ENCODE assay signal across 8 cellular contexts in genomic region chr9:107489144-107489673, GRCh38. TPM values are rescaled to one million over a fixed set of nuclear protein-coding genes. Genes with fewer than 3 reads are reported as not detected.
DNase-seq lines count a peak whose midpoint lies in the region; ATAC-seq, FAIRE-seq and TF ChIP-seq lines count a peak whose summit lies in the region.

No MANE protein-coding gene starts in this region.

- DNase-seq in K562 (ENCODE audit: extremely low read depth in 1 of 4, low spot score in 3 of 4) (no peak), lung (ENCODE audit: low spot score) (no peak), NAMALWA (ENCODE audit: low spot score) (no peak)
- DNase-seq in stimulated activated CD4-positive, alpha-beta T cell treated with anti-CD3 and anti-CD28 coated beads, Interleukin-4, amount 100 ng/mL, for 4 hours = no peak

- TF ChIP-seq CTCF in K562 (IDR thresholded peaks at IDR 0.05 in 2 of 3, conservative IDR thresholded peaks at IDR 0.05 in 1 of 3; ENCODE audit: insufficient read depth in 2 of 3, low read depth in 1 of 3, low read length in 3 of 3) (no peak), lung (IDR thresholded peaks at IDR 0.05; ENCODE audit: control extremely low read depth, extremely low read depth) (no peak)

- peaks cover 27% of the 10 kb centered on the region for H4K20me1 ChIP-seq in BLaER1
- no peaks in the 10 kb centered on the region; the same call in 1 of the 2 replicates for H4K20me1 ChIP-seq in K562 (replicated peaks; ENCODE audit: control insufficient read depth, insufficient read depth, low read length)

- CTCF ChIA-PET in K562 (lab: Yijun Ruan, JAX; ENCODE audit: low intra/inter-chr PET ratio) = no interaction called here

- H3K4me3 ChIP-seq in BLaER1 (peak overlapping the region; percentile 70), K562 (peak overlapping the region; percentile 50), lung (peak overlapping the region; percentile 90), urinary bladder (ENCODE audit: low read depth, low read length) (peak overlapping the region; percentile 72)

- ATAC-seq in GM19455 (IDR thresholded peaks at IDR 0.05; ENCODE audit: unreplicated experiment) (peak; percentile 44), HG03469 (IDR thresholded peaks at IDR 0.05; ENCODE audit: unreplicated experiment) (peak; percentile 12), K562 (peak; percentile 79), lung (ENCODE audit: insufficient read depth, low FRiP score) (peak; percentile 23)

- in situ Hi-C loops in K562 (cut with MboI) = no loop called here

- H3K9me3 ChIP-seq in BLaER1 = peaks cover 8% of the 10 kb centered on the region
- H3K9me3 ChIP-seq in K562 (replicated peaks; ENCODE audit: control insufficient read depth, insufficient read depth, low read depth, low read length) = no peaks in the 10 kb centered on the region
- peaks cover 0 to 4% of the 10 kb centered on the region in 2 donors for H3K9me3 ChIP-seq in lung (ENCODE audit: control insufficient read depth in 2 of 2, insufficient read depth in 1 of 2, low read length in 1 of 2)

- intact Hi-C loops in K562 (cut with micrococcal nuclease) = loop anchor here (10.0 kb wide), 2 partner anchors 386 to 946 kb away; no protein-coding TSS in a partner anchor

- peak overlapping the region; percentile 86 for H2AFZ ChIP-seq in K562 (ENCODE audit: low read depth, low read length)

- H3K9me1 ChIP-seq in K562 (ENCODE audit: control insufficient read depth, insufficient read depth, low read length) = no peaks in the 10 kb centered on the region

- H3K4me1 ChIP-seq in BLaER1 (peaks cover 29% of the 10 kb centered on the region), K562 (replicated peaks in 1 of 2; ENCODE audit: control insufficient read depth in 2 of 2, insufficient read depth in 2 of 2, low read length in 2 of 2) (peaks cover 0 to 24% of the 10 kb centered on the region in 2 experiments; a peak in 3 of 5 replicates), lung (ENCODE audit: control insufficient read depth in 2 of 2, insufficient read depth in 2 of 2, low read length in 2 of 2) (peaks cover 0 to 4% of the 10 kb centered on the region in 2 donors), urinary bladder (ENCODE audit: insufficient read depth) (no peaks in the 10 kb centered on the region)

- no peak for TF ChIP-seq RAD21 in K562 (CRISPR knock-in tag; conservative IDR thresholded peaks at IDR 0.05 in 1 of 2, IDR thresholded peaks at IDR 0.05 in 1 of 2)

- no peaks in the 10 kb centered on the region for H3K79me2 ChIP-seq in K562 (ENCODE audit: control insufficient read depth, insufficient read depth, low read length)

- no peaks in the 10 kb centered on the region for H3K36me3 ChIP-seq in BLaER1
- H3K36me3 ChIP-seq in K562 (ENCODE audit: control insufficient read depth, insufficient read depth, low read length) = no peaks in the 10 kb centered on the region
- H3K36me3 ChIP-seq in lung (ENCODE audit: control insufficient read depth in 2 of 2, insufficient read depth in 2 of 2, low read length in 2 of 2) = peaks cover 0 to 16% of the 10 kb centered on the region in 2 donors
- no peaks in the 10 kb centered on the region for H3K36me3 ChIP-seq in urinary bladder (ENCODE audit: insufficient read depth)

- H3K4me2 ChIP-seq in BLaER1 (peak overlapping the region; percentile 99), K562 (ENCODE audit: insufficient read depth, low read length) (peak overlapping the region; percentile 62)

- POLR2A ChIA-PET in K562 (lab: Yijun Ruan, JAX) = interaction anchor here (0.7 kb wide), 1 partner anchor 623 kb away, joined by 3 read pairs; no protein-coding TSS in a partner anchor

- WGBS in K562 (ENCODE audit: insufficient coverage, low coverage, missing lambda C conversion rate) = 5% methylated on average over 18 of the region's 46 CpGs
- 1% methylated on average over 36 to 46 of the region's 46 CpGs for WGBS in lung, 2 donors
- WGBS in urinary bladder = under 1% methylated on average over 45 of the region's 46 CpGs

- no peak for FAIRE-seq in K562 (lab: Jason Lieb, UNC)

- H3K27ac ChIP-seq in BLaER1 (no peak overlapping the region), K562 (ENCODE audit: extremely low read depth, low read depth, low read length) (no peak overlapping the region), lung (ENCODE audit: low read depth in 1 of 2, low read length in 1 of 2) (peak overlapping the region; percentile 94 to 98), urinary bladder (ENCODE audit: low read depth) (peak overlapping the region; percentile 94)

- TF ChIP-seq EP300 in K562 (IDR thresholded peaks at IDR 0.05; ENCODE audit: low read length) = no peak

- peak overlapping the region; percentile 43 for H3K9ac ChIP-seq in BLaER1
- H3K9ac ChIP-seq in K562 (ENCODE audit: insufficient read depth in 1 of 2, low read depth in 2 of 2, low read length in 2 of 2) = peak overlapping the region in 1 of 2 experiments; percentile 91; a peak in 3 of 4 replicates

- no TSS peak for BruUV-seq in K562 (replicated peaks; lab: Mats Ljungman, UMichigan)

- H3K27me3 ChIP-seq in BLaER1 = peaks cover 72% of the 10 kb centered on the region
- H3K27me3 ChIP-seq in K562 (ENCODE audit: control insufficient read depth in 2 of 2, insufficient read depth in 2 of 2, low read length in 2 of 2) = peaks cover 10 to 29% of the 10 kb centered on the region in 2 experiments; a peak in 4 of 5 replicates
- H3K27me3 ChIP-seq in lung (ENCODE audit: control insufficient read depth, insufficient read depth) = no peaks in the 10 kb centered on the region

- TF ChIP-seq POLR2A in K562 (conservative IDR thresholded peaks at IDR 0.05) = no peak

TF ChIP-seq in K562, 482 proteins besides CTCF, POLR2A, EP300 and RAD21 (continues in another document):
- TF ChIP-seq ZBTB7A (IDR thresholded peaks at IDR 0.05; ENCODE audit: borderline replicate concordance, control insufficient read depth, low read depth, low read length) (peak; percentile 59; the same call in 1 of the 2 replicates), ZNF165 (CRISPR knock-in tag; IDR thresholded peaks at IDR 0.05; ENCODE audit: borderline replicate concordance) (no peak), MTA1 (IDR thresholded peaks at IDR 0.05; ENCODE audit: borderline replicate concordance) (no peak), NR2F6 (CRISPR knock-in tag; IDR thresholded peaks at IDR 0.05) (no peak), ZNF23 (CRISPR knock-in tag; IDR thresholded peaks at IDR 0.05) (no peak), HMGN3 (IDR thresholded peaks at IDR 0.05; ENCODE audit: borderline replicate concordance, extremely low read depth, insufficient read length, low read depth, low read length) (no peak), ETV1 (tag; conservative IDR thresholded peaks at IDR 0.05; ENCODE audit: low read depth) (no peak), CBX3 (IDR thresholded peaks at IDR 0.05; ENCODE audit: borderline replicate concordance in 1 of 2, low read length in 2 of 2) (no peak), TBL1XR1 (IDR thresholded peaks at IDR 0.05; ENCODE audit: low read length in 2 of 2) (no peak)

RNA-seq across cellular contexts. Expression of gene KLF4, which starts 0.4 kb away (rescaled TPM):
- 0.40 and 0.62 TPM in 2 replicates for total RNA-seq in K562 (2011; cell fraction: chromatin; rRNA removed; ENCODE audit: low replicate concordance)
- 0.67 and 0.79 TPM in 2 replicates for total RNA-seq in K562 (2011; cell fraction: nucleolus; rRNA removed)
- total RNA-seq in K562 (2011; cell fraction: nucleoplasm; rRNA removed) = 0.22 and 0.69 TPM in 2 replicates
- total RNA-seq in K562 (2014; rRNA removed) (0.24 and 0.27 TPM in 2 replicates), K562 (2014; rRNA removed; fragmentation: Illumina TruSeq; extraction: Trizol) (0.22 and 0.26 TPM in 2 replicates), K562 (2015; rRNA removed; fragmentation: Illumina TruSeq; extraction: Trizol) (0.11 and 0.23 TPM in 2 replicates), K562 (2021) (0.95 and 1.0 TPM in 2 replicates), lung (10 to 100 TPM; 61.0 to 80.7 TPM), urinary bladder (39.6 TPM)
- polyA plus RNA-seq in K562 (2011; rRNA removed) (0.08 and 0.29 TPM in 2 replicates), K562 (2014; fragmentation: Illumina TruSeq; extraction: Trizol) (0.24 and 0.30 TPM in 2 replicates), K562 (2014; fragmentation: Nextera tagmentation; extraction: Ambion mirVana) (under 1 TPM; 0.04 to 0.07 TPM), K562 (2014; rRNA removed) (0.09 and 0.57 TPM in 2 replicates), lung (10 to 100 TPM; 23.3 to 75.0 TPM), urinary bladder (89.6 TPM)
- polyA plus RNA-seq in K562 (2011; cell fraction: cytosol; rRNA removed) = 0.04 and 0.55 TPM in 2 replicates
- polyA plus RNA-seq in K562 (2011; cell fraction: nucleus; rRNA removed) = 0.21 and 1.1 TPM in 2 replicates
- polyA plus RNA-seq in K562 (2012) = 0.38 and 1.2 TPM in 2 replicates
- 0.30 TPM in 1 of 2 replicates, not detected in the other for polyA minus RNA-seq in K562 (2011; rRNA and poly(A)+ RNA removed)
- polyA minus RNA-seq in K562 (2011; cell fraction: cytosol; rRNA and poly(A)+ RNA removed) = 0.73 and 0.95 TPM in 2 replicates
- polyA minus RNA-seq in K562 (2011; cell fraction: nucleus; rRNA and poly(A)+ RNA removed) = 0.56 and 0.94 TPM in 2 replicates

Comparison
In these comparisons a context has a peak if more than half of its experiments do, and no peak if none do; other contexts are left out.
1. H3K27ac ChIP-seq: peak in lung (2 of 2) and urinary bladder (single experiment); none in BLaER1 (single experiment) and K562 (single experiment).
2. ATAC-seq: peak in every context shown above with its lines; median percentile 79 in K562; 44 in GM19455; 23 in lung; 12 in HG03469.
3. RNA of gene KLF4, which starts 0.4 kb away (total RNA-seq): 61.0 to 80.7 TPM in lung and 39.6 TPM in urinary bladder (single experiment); 0.11 to 1.0 TPM in K562; every median in the first group is over 10 times any median in the second.
4. Peak in every context shown above with its lines, with median percentiles within 50 percentile points of each other: H3K4me3 ChIP-seq.